14 cellular contexts compared by ENCODE assay signal in genomic region chr4:55926610-55927009, GRCh38.
"Had no signal": no experiment of that assay in that cellular context is flagged by ENCODE, and none has a peak within 500 bp of the region (broad histone marks: within the 10 kb centered on the region; RNA-seq: fewer than 3 reads in every experiment).

No MANE protein-coding gene starts in this region.

- H3K4me1 Mint-ChIP-seq: central memory CD8-positive, alpha-beta T cell had no signal

- H3K4me3 ChIP-seq: esophagus muscularis mucosa, left ventricle myocardium inferior, stomach had no signal

- H3K4me1 ChIP-seq: esophagus muscularis mucosa, foreskin keratinocyte, left ventricle myocardium inferior, parathyroid adenoma, stomach had no signal

- H3K27me3 Mint-ChIP-seq: central memory CD8-positive, alpha-beta T cell; dendritic cell treated with granulocyte-macrophage colony-stimulating factor and Interleukin-4, amounts not matched to agents 40 ng/mL and 50 ng/mL, for 4 days had no signal

- H3K9me3 ChIP-seq: stomach had no signal

- H3K79me2 ChIP-seq: parathyroid adenoma had no signal

- H2AFZ ChIP-seq: parathyroid adenoma had no signal

- H3K27ac Mint-ChIP-seq: activated T-helper 2 cell treated with anti-CD3 and anti-CD28 coated beads, Interferon-gamma antibody, Interleukin-2, Interleukin-4, amounts not matched to agents 10 μg/mL and 5 μg/mL and 100 μg/mL, durations not matched to agents 14 hours and 24 hours and 36 hours; dendritic cell treated with granulocyte-macrophage colony-stimulating factor and Interleukin-4, amounts not matched to agents 40 ng/mL and 50 ng/mL, for 4 days had no signal

- H3K36me3 ChIP-seq: esophagus muscularis mucosa, left ventricle myocardium inferior, stomach had no signal

- ATAC-seq: activated CD4-positive, CD25-positive, alpha-beta regulatory T cell treated with anti-CD3 and anti-CD28 coated beads, Interleukin-2, amount 50 U/mL, for 24 hours; foreskin keratinocyte had no signal

- H3K27me3 ChIP-seq: esophagus muscularis mucosa, foreskin keratinocyte, stomach had no signal

- H3K4me3 Mint-ChIP-seq: central memory CD8-positive, alpha-beta T cell; dendritic cell treated with granulocyte-macrophage colony-stimulating factor and Interleukin-4, amounts not matched to agents 40 ng/mL and 50 ng/mL, for 4 days had no signal

- H3K27ac ChIP-seq: esophagus muscularis mucosa, foreskin keratinocyte, left ventricle myocardium inferior, parathyroid adenoma, stomach had no signal

- DNase-seq: activated naive CD4-positive, alpha-beta T cell treated with anti-CD3 and anti-CD28 coated beads, Interleukin-2, amount 50 U/mL, for 16 hours; foreskin keratinocyte; head of caudate nucleus; kidney; left ventricle myocardium inferior; stimulated activated CD4-positive, alpha-beta T cell treated with anti-CD3 and anti-CD28 coated beads, Interleukin-4, amount 100 ng/mL, for 1 hour; stomach; T-helper 2 cell had no signal

- H3K9ac ChIP-seq: parathyroid adenoma had no signal

- H3K9me3 Mint-ChIP-seq: activated T-helper 2 cell treated with anti-CD3 and anti-CD28 coated beads, Interferon-gamma antibody, Interleukin-2, Interleukin-4, amounts not matched to agents 10 μg/mL and 5 μg/mL and 100 μg/mL, durations not matched to agents 14 hours and 24 hours and 36 hours; central memory CD8-positive, alpha-beta T cell; dendritic cell treated with granulocyte-macrophage colony-stimulating factor and Interleukin-4, amounts not matched to agents 40 ng/mL and 50 ng/mL, for 4 days had no signal
